8 cellular contexts compared by ENCODE assay signal in genomic region chr21:46048926-46049889, GRCh38. TPM values are rescaled to one million over a fixed set of nuclear protein-coding genes. Genes with fewer than 3 reads are reported as not detected.
DNase-seq lines count a peak whose midpoint lies in the region; ATAC-seq, FAIRE-seq and TF ChIP-seq lines count a peak whose summit lies in the region.

No MANE protein-coding gene starts in this region.

- no peak for ATAC-seq in HG02884 (IDR thresholded peaks at IDR 0.05; ENCODE audit: unreplicated experiment)

- TF ChIP-seq CTCF in testis (IDR thresholded peaks at IDR 0.05) (no peak), D721Med (IDR thresholded peaks at IDR 0.05; ENCODE audit: insufficient read depth, missing control alignments) (no peak)

- no peaks in the 10 kb centered on the region for H3K27me3 ChIP-seq in testis

- DNase-seq in HS-27A (ENCODE audit: low read depth) (peak; percentile 84), astrocyte of the hippocampus (ENCODE audit: low read depth, low spot score) (peak; percentile 90), islet precursor cell (peak; percentile 75), testis (peak; percentile 88), NCI-H510A treated with DMSO at 0.1 percent for 48 hours (lab: John Stamatoyannopoulos, UW) (no peak), D721Med (ENCODE audit: insufficient read length, low spot score) (no peak)
- DNase-seq in stimulated activated CD4-positive, alpha-beta T cell treated with anti-CD3 and anti-CD28 coated beads, Interleukin-4, amount 100 ng/mL, for 4 hours = no peak

- no peaks in the 10 kb centered on the region for H3K9me3 ChIP-seq in testis

- H3K27ac ChIP-seq in testis = peak overlapping the region; percentile 65 to 88

- intact Hi-C loops in testis (cut with DNase I; ENCODE audit: low total_unique reads) = no loop called here

- no peak overlapping the region for H3K4me3 ChIP-seq in testis

- TF ChIP-seq POLR2A in testis (IDR thresholded peaks at IDR 0.05) = no peak

- FAIRE-seq in D721Med (lab: Jason Lieb, UNC) = no peak

- H3K36me3 ChIP-seq in testis (ENCODE audit: low read depth, missing control alignments) = no peaks in the 10 kb centered on the region

- H3K4me1 ChIP-seq in testis = peaks cover 13% of the 10 kb centered on the region

- 55 to 65% methylated on average over 19 to 27 of the region's 27 CpGs for WGBS in testis, 2 donors

RNA-seq across cellular contexts. Expression of gene COL6A2, which starts 48.7 kb away (rescaled TPM):
- 100 to 1,000 TPM; 192 to 236 TPM for total RNA-seq in testis
- 362 TPM for polyA plus RNA-seq in testis (ENCODE audit: insufficient read depth, low read depth, low replicate concordance)

Comparison
In these comparisons a context has a peak if more than half of its experiments do, and no peak if none do; other contexts are left out.
1. DNase-seq: peak in HS-27A (single experiment), astrocyte of the hippocampus (single experiment), islet precursor cell (single experiment) and testis (single experiment); none in NCI-H510A treated with DMSO at 0.1 percent for 48 hours (single experiment), D721Med (single experiment) and stimulated activated CD4-positive, alpha-beta T cell treated with anti-CD3 and anti-CD28 coated beads, Interleukin-4, amount 100 ng/mL, for 4 hours (0 of 2).